ENCODE assay signal across 8 cellular contexts in genomic region chr15:90174140-90174891, GRCh38. TPM values are rescaled to one million over a fixed set of nuclear protein-coding genes. Genes with fewer than 3 reads are reported as not detected.
A peak's percentile ranks its signal among the peaks of the same experiment; 100 is the strongest.
DNase-seq lines count a peak whose midpoint lies in the region; ATAC-seq and TF ChIP-seq lines count a peak whose summit lies in the region.

No MANE protein-coding gene starts in this region.

- H3K9me3 Mint-ChIP-seq in activated T-cell treated with anti-CD3 and anti-CD28 coated beads, Interleukin-2, amount 50 U/mL, for 72 hours: no peaks in the 10 kb centered on the region

- peak; percentile 86 for ATAC-seq in Right ventricle myocardium inferior
- no peak for ATAC-seq in GM18517 (IDR thresholded peaks at IDR 0.05; ENCODE audit: unreplicated experiment)
- no peak for ATAC-seq in activated T-cell treated with anti-CD3 and anti-CD28 coated beads, Interleukin-2, amount 50 U/mL, for 72 hours (replicated peaks in 1 of 2)

- H3K36me3 Mint-ChIP-seq in activated T-cell treated with anti-CD3 and anti-CD28 coated beads, Interleukin-2, amount 50 U/mL, for 72 hours (ENCODE audit: insufficient read depth in 2 of 2): no peaks in the 10 kb centered on the region

- no peaks in the 10 kb centered on the region for H3K36me3 ChIP-seq in ovary

- intact Hi-C loops in Right ventricle myocardium inferior (cut with DNase I) (no loop called here), ovary (cut with DNase I) (no loop called here)

- peaks cover 7% of the 10 kb centered on the region for H3K27me3 Mint-ChIP-seq in activated T-cell treated with anti-CD3 and anti-CD28 coated beads, Interleukin-2, amount 50 U/mL, for 72 hours (ENCODE audit: low read depth)

- TF ChIP-seq CTCF in VCaP (conservative IDR thresholded peaks at IDR 0.05) (no peak), ovary (IDR thresholded peaks at IDR 0.05) (no peak)

- TF ChIP-seq EP300 in ovary (IDR thresholded peaks at IDR 0.05): peak; percentile 11

- DNase-seq in C1 segment of cervical spinal cord (lab: John Stamatoyannopoulos, UW) (peak; percentile 23 to 96 (median 86)), Right ventricle myocardium inferior (ENCODE audit: missing footprints) (peak; percentile 92), ovary (peak; percentile 81 to 91 (median 86)), NCI-H226 (no peak)
- no peak for DNase-seq in stimulated activated CD4-positive, alpha-beta T cell treated with anti-CD3 and anti-CD28 coated beads, Interleukin-2, amount 100 ng/mL, for 48 hours
- DNase-seq in activated T-cell treated with anti-CD3 and anti-CD28 coated beads, Interleukin-2, amount 50 U/mL, for 72 hours: no peak

- peaks cover 3% of the 10 kb centered on the region for H3K4me1 ChIP-seq in ovary (ENCODE audit: insufficient read depth)

- no peaks in the 10 kb centered on the region for H3K9me3 ChIP-seq in ovary

- H3K27ac Mint-ChIP-seq in activated T-cell treated with anti-CD3 and anti-CD28 coated beads, Interleukin-2, amount 50 U/mL, for 72 hours: no peak overlapping the region

- TF ChIP-seq POLR2A in ovary (IDR thresholded peaks at IDR 0.05): no peak

- H3K4me3 Mint-ChIP-seq in activated T-cell treated with anti-CD3 and anti-CD28 coated beads, Interleukin-2, amount 50 U/mL, for 72 hours: no peak overlapping the region

- 51 to 58% (median 52%) methylated on average over 25 of the region's 25 CpGs for WGBS in ovary, 3 donors

- H3K27ac ChIP-seq in VCaP (peak overlapping the region; percentile 84), ovary (peak overlapping the region; percentile 47 to 60)

- H3K27me3 ChIP-seq in ovary: no peaks in the 10 kb centered on the region

- H3K4me3 ChIP-seq in ovary: no peak overlapping the region

- peaks cover 11% of the 10 kb centered on the region for H3K4me1 Mint-ChIP-seq in activated T-cell treated with anti-CD3 and anti-CD28 coated beads, Interleukin-2, amount 50 U/mL, for 72 hours (ENCODE audit: low read depth)

RNA-seq across cellular contexts. Expression of gene SEMA4B, which starts 26.8 kb away (rescaled TPM):
- total RNA-seq in Right ventricle myocardium inferior (27.7 TPM), ovary (10 to 100 TPM; 25.3 to 83.8 (median 51.0) TPM)
- 10 to 100 TPM; 12.4 to 24.4 TPM for polyA plus RNA-seq in ovary
- 10 to 100 TPM; 14.2 to 15.5 TPM for total RNA-seq in activated T-cell treated with anti-CD3 and anti-CD28 coated beads, Interleukin-2, amount 50 U/mL, for 72 hours

RNA-seq across cellular contexts. Expression of gene CIB1, which starts 59.4 kb away (rescaled TPM):
- 73.2 TPM for total RNA-seq in Right ventricle myocardium inferior
- 10 to 100 TPM; 18.5 to 68.8 (median 45.0) TPM for total RNA-seq in ovary
- 10 to 100 TPM; 40.2 to 53.6 TPM for polyA plus RNA-seq in ovary
- 100 to 1,000 TPM; 135 to 136 TPM for total RNA-seq in activated T-cell treated with anti-CD3 and anti-CD28 coated beads, Interleukin-2, amount 50 U/mL, for 72 hours

RNA-seq across cellular contexts. Expression of gene GDPGP1, which starts 59.7 kb away (rescaled TPM):
- total RNA-seq in Right ventricle myocardium inferior (9.8 TPM), ovary (1 to 10 TPM; 2.5 to 9.3 (median 8.3) TPM)
- 1 to 10 TPM; 2.0 to 3.0 TPM for polyA plus RNA-seq in ovary
- 1 to 10 TPM; 5.8 to 7.0 TPM for total RNA-seq in activated T-cell treated with anti-CD3 and anti-CD28 coated beads, Interleukin-2, amount 50 U/mL, for 72 hours

Comparison
In these comparisons a context has a peak if more than half of its experiments do, and no peak if none do; other contexts are left out.
1. DNase-seq: peak in C1 segment of cervical spinal cord (14 of 14), Right ventricle myocardium inferior (single experiment) and ovary (5 of 5); none in stimulated activated CD4-positive, alpha-beta T cell treated with anti-CD3 and anti-CD28 coated beads, Interleukin-2, amount 100 ng/mL, for 48 hours (0 of 2), activated T-cell treated with anti-CD3 and anti-CD28 coated beads, Interleukin-2, amount 50 U/mL, for 72 hours (0 of 2) and NCI-H226 (single experiment).